8 cellular contexts compared by ENCODE assay signal in the genomic region with DNA sequence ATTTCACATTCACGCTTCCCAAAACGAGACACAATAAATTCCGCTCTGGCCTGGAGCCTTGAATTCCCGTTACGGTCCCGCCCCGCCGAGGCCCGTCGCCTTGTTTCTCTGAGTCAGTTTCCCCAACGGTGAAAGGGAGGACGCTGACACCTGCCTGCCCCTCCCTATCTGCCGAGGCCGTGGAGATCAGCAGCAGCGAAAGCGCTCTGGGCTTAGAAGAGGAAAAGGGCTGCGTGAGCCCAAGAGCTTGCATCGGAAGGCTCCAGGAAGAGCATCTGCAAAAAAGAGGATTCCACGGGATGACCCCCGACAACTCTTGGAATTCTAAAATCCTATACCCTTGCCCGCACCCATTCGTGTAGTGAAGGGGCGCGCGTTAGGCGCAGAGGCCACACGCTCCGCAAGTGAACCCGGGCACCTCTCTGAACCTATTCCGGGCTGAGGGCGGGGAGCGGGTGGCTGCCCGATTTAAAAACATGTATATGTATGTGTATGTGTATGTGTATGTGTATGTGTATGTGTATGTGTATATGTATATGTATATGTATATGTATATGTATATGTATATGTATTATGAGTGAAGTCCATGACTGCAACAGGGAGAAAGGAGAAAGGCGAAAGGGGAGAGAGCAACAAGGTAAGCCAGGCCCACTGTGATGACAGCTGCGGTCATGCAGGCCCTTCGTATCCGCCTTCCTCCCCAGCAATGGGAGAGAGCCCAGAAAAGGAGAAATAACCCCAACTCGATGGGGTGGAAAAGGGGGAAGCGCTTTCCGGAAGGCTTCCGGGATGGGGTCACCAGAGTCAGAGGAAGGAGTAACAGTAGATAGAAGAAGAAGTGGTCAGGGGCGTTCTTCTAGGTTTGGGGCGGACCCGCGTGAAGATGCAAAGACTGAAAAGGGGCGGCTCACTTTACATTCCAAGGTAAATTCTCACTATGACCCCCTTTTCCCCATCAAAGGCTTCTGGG. TPM values are rescaled to one million over a fixed set of nuclear protein-coding genes. Genes with fewer than 3 reads are reported as not detected.
A peak's percentile ranks its signal among the peaks of the same experiment; 100 is the strongest.
DNase-seq lines count a peak whose midpoint lies in the region; ATAC-seq and TF ChIP-seq lines count a peak whose summit lies in the region.

No MANE protein-coding gene starts in this region.

- peaks cover 6% of the 10 kb centered on the region for H3K36me3 Mint-ChIP-seq in T-helper 1 cell treated with Interleukin-12 subunit alpha and Interleukin-12 subunit beta and Interleukin-4 antibody, amounts not matched to agents 30 μg/mL and 1 μg/mL, for 36 hours (ENCODE audit: low read depth)
- H3K36me3 Mint-ChIP-seq in brain: peaks cover 14% of the 10 kb centered on the region

- no peaks in the 10 kb centered on the region for H3K27me3 ChIP-seq in kidney epithelial cell (ENCODE audit: control insufficient read depth, insufficient read depth, low read length)

- no peaks in the 10 kb centered on the region for H3K36me3 ChIP-seq in kidney epithelial cell (ENCODE audit: control insufficient read depth, insufficient read depth, low read length)

- H3K27me3 Mint-ChIP-seq in T-helper 1 cell treated with Interleukin-12 subunit alpha and Interleukin-12 subunit beta and Interleukin-4 antibody, amounts not matched to agents 30 μg/mL and 1 μg/mL, for 36 hours (ENCODE audit: low read depth): no peaks in the 10 kb centered on the region
- H3K27me3 Mint-ChIP-seq in brain: peaks cover 9% of the 10 kb centered on the region

- H3K4me1 Mint-ChIP-seq in T-helper 1 cell treated with Interleukin-12 subunit alpha and Interleukin-12 subunit beta and Interleukin-4 antibody, amounts not matched to agents 30 μg/mL and 1 μg/mL, for 36 hours (ENCODE audit: low read depth): peaks cover 22% of the 10 kb centered on the region
- H3K4me1 Mint-ChIP-seq in brain: peaks cover 47% of the 10 kb centered on the region

- H3K4me3 ChIP-seq in GM12864 (ENCODE audit: low read depth, low read length) (peak overlapping the region; percentile 81), kidney epithelial cell (ENCODE audit: low read depth, low read length) (peak overlapping the region; percentile 51)

- DNase-seq in GM12864 (ENCODE audit: low read depth) (no peak), kidney epithelial cell (ENCODE audit: low read depth) (no peak), H4 (ENCODE audit: low spot score) (no peak), NCI-H446 (lab: John Stamatoyannopoulos, UW) (no peak)
- peak; percentile 68 to 75 for DNase-seq in stimulated activated CD4-positive, alpha-beta T cell treated with anti-CD3 and anti-CD28 coated beads, Interleukin-2, amount 100 ng/mL, for 24 hours

- peak; percentile 1 for ATAC-seq in HG03159 (IDR thresholded peaks at IDR 0.05; ENCODE audit: unreplicated experiment)

- H3K27ac Mint-ChIP-seq in T-helper 1 cell treated with Interleukin-12 subunit alpha and Interleukin-12 subunit beta and Interleukin-4 antibody, amounts not matched to agents 30 μg/mL and 1 μg/mL, for 36 hours: peak overlapping the region; percentile 94
- peak overlapping the region; percentile 97 to 99 (median 98) for H3K27ac Mint-ChIP-seq in brain

- no peak for TF ChIP-seq CTCF in GM12864 (IDR thresholded peaks at IDR 0.05; ENCODE audit: low read depth, low read length, missing control alignments)
- TF ChIP-seq CTCF in brain (conservative IDR thresholded peaks at IDR 0.05): no peak
- no peak for TF ChIP-seq CTCF in kidney epithelial cell (IDR thresholded peaks at IDR 0.05; ENCODE audit: insufficient read depth, low read length, poor library complexity, severe bottlenecking)

- peak overlapping the region; percentile 95 for H3K4me3 Mint-ChIP-seq in T-helper 1 cell treated with Interleukin-12 subunit alpha and Interleukin-12 subunit beta and Interleukin-4 antibody, amounts not matched to agents 30 μg/mL and 1 μg/mL, for 36 hours
- peak overlapping the region; percentile 91 to 99 (median 97) for H3K4me3 Mint-ChIP-seq in brain

- H3K9me3 Mint-ChIP-seq in T-helper 1 cell treated with Interleukin-12 subunit alpha and Interleukin-12 subunit beta and Interleukin-4 antibody, amounts not matched to agents 30 μg/mL and 1 μg/mL, for 36 hours: no peaks in the 10 kb centered on the region
- peaks cover 0 to 3% (median 2%) of the 10 kb centered on the region in 5 experiments for H3K9me3 Mint-ChIP-seq in brain

RNA-seq across cellular contexts. Expression of gene MRTFA, which starts 0.9 kb away (rescaled TPM):
- polyA plus RNA-seq in brain (ENCODE audit: insufficient read depth, low read depth, low replicate concordance): 37.2 TPM
- 53.0 and 57.1 TPM in 2 replicates for total RNA-seq in kidney epithelial cell
- 13.6 and 20.5 TPM in 2 replicates for total RNA-seq in H4 (2014; rRNA removed; shearing (Covaris generic))

RNA-seq across cellular contexts. Expression of gene MCHR1, which starts 41.8 kb away (rescaled TPM):
- 1.8 TPM for polyA plus RNA-seq in brain (ENCODE audit: insufficient read depth, low read depth, low replicate concordance)
- 0.63 and 1.7 TPM in 2 replicates for total RNA-seq in kidney epithelial cell
- not detected in 2 replicates for total RNA-seq in H4 (2014; rRNA removed; shearing (Covaris generic))

Comparison
In these comparisons a context has a peak if more than half of its experiments do, and no peak if none do; other contexts are left out.
1. DNase-seq: peak in stimulated activated CD4-positive, alpha-beta T cell treated with anti-CD3 and anti-CD28 coated beads, Interleukin-2, amount 100 ng/mL, for 24 hours (2 of 2); none in GM12864 (single experiment), kidney epithelial cell (single experiment), H4 (single experiment) and NCI-H446 (0 of 2).